Comparison of ENCODE assay signal across 18 cellular contexts in genomic region chr7:70589590-70589989, GRCh38.
"Had no signal": no experiment of that assay in that cellular context is flagged by ENCODE, and none has a peak within 500 bp of the region (broad histone marks: within the 10 kb centered on the region; RNA-seq: fewer than 3 reads in every experiment).

No MANE protein-coding gene starts in this region.

- H3K4me1 Mint-ChIP-seq: activated CD8-positive, alpha-beta memory T cell treated with anti-CD3 and anti-CD28 coated beads, Interleukin-2, amount 10 ng/mL, durations not matched to agents 7 days and 5 days; stimulated activated naive CD8-positive, alpha-beta T cell treated with anti-CD3 and anti-CD28 coated beads, Interleukin-15, amount 100 ng/mL, for 72 hours had no signal

- H3K27ac ChIP-seq: breast epithelium, parathyroid adenoma, testis, vagina had no signal

- H3K4me3 ChIP-seq: breast epithelium, testis, vagina had no signal

- H3K27me3 ChIP-seq: breast epithelium, testis, vagina had no signal

- DNase-seq: activated CD4-positive, alpha-beta T cell treated with anti-CD3 and anti-CD28 coated beads, Interleukin-2, amount 50 U/mL, for 48 hours; activated CD8-positive, alpha-beta memory T cell treated with anti-CD3 and anti-CD28 coated beads, Interleukin-2, amount 10 ng/mL, durations not matched to agents 7 days and 5 days; activated gamma-delta T cell treated with Interleukin-2 at 50 U/mL for 16 hours; activated T-cell treated with anti-CD3 and anti-CD28 coated beads, Interleukin-2, amount 50 U/mL, for 4 hours; aorta; kidney glomerular epithelial cell; midbrain; naive B cell; retina; stimulated activated CD4-positive, alpha-beta T cell treated with anti-CD3 and anti-CD28 coated beads, Interleukin-15, amount 100 ng/mL, for 24 hours; stimulated activated CD4-positive, alpha-beta T cell treated with anti-CD3 and anti-CD28 coated beads, Interleukin-4, amount 100 ng/mL, for 24 hours; stimulated activated naive CD8-positive, alpha-beta T cell treated with anti-CD3 and anti-CD28 coated beads, Interleukin-15, amount 100 ng/mL, for 72 hours; testis had no signal

- H3K9me3 ChIP-seq: breast epithelium, testis, vagina had no signal

- H3K4me1 ChIP-seq: parathyroid adenoma, vagina had no signal

- ATAC-seq: activated CD4-positive, CD25-positive, alpha-beta regulatory T cell treated with anti-CD3 and anti-CD28 coated beads, Interleukin-2, amount 50 U/mL, for 24 hours; activated CD8-positive, alpha-beta memory T cell treated with anti-CD3 and anti-CD28 coated beads, Interleukin-2, amount 10 ng/mL, durations not matched to agents 7 days and 5 days; activated T-cell treated with anti-CD3 and anti-CD28 coated beads, Interleukin-2, amount 50 U/mL, for 4 hours; stimulated activated naive CD8-positive, alpha-beta T cell treated with anti-CD3 and anti-CD28 coated beads, Interleukin-15, amount 100 ng/mL, for 72 hours had no signal

- H3K9me3 Mint-ChIP-seq: activated T-cell treated with anti-CD3 and anti-CD28 coated beads, Interleukin-2, amount 50 U/mL, for 4 hours; endodermal cell; naive B cell; stimulated activated naive CD8-positive, alpha-beta T cell treated with anti-CD3 and anti-CD28 coated beads, Interleukin-15, amount 100 ng/mL, for 72 hours had no signal

- H3K36me3 ChIP-seq: breast epithelium, vagina had no signal

- H3K4me3 Mint-ChIP-seq: activated CD8-positive, alpha-beta memory T cell treated with anti-CD3 and anti-CD28 coated beads, Interleukin-2, amount 10 ng/mL, durations not matched to agents 7 days and 5 days; activated T-cell treated with anti-CD3 and anti-CD28 coated beads, Interleukin-2, amount 50 U/mL, for 4 hours; endodermal cell; naive B cell; stimulated activated naive CD8-positive, alpha-beta T cell treated with anti-CD3 and anti-CD28 coated beads, Interleukin-15, amount 100 ng/mL, for 72 hours had no signal

- H3K27ac Mint-ChIP-seq: activated CD8-positive, alpha-beta memory T cell treated with anti-CD3 and anti-CD28 coated beads, Interleukin-2, amount 10 ng/mL, durations not matched to agents 7 days and 5 days; endodermal cell; naive B cell; stimulated activated naive CD8-positive, alpha-beta T cell treated with anti-CD3 and anti-CD28 coated beads, Interleukin-15, amount 100 ng/mL, for 72 hours had no signal

- H3K36me3 Mint-ChIP-seq: activated CD8-positive, alpha-beta memory T cell treated with anti-CD3 and anti-CD28 coated beads, Interleukin-2, amount 10 ng/mL, durations not matched to agents 7 days and 5 days had no signal
